29 cellular contexts compared by ENCODE assay signal in genomic region chr3:13886593-13887129, GRCh38. TPM values are rescaled to one million over a fixed set of nuclear protein-coding genes. Genes with fewer than 3 reads are reported as not detected.
DNase-seq lines count a peak whose midpoint lies in the region; ATAC-seq, FAIRE-seq and TF ChIP-seq lines count a peak whose summit lies in the region.
"Had no signal": no experiment of that assay in that cellular context is flagged by ENCODE, and none has a peak within 500 bp of the region (broad histone marks: within the 10 kb centered on the region; RNA-seq: fewer than 3 reads in every experiment).

No MANE protein-coding gene starts in this region.

- no peaks in the 10 kb centered on the region for H3K36me3 Mint-ChIP-seq in activated CD8-positive, alpha-beta memory T cell treated with anti-CD3 and anti-CD28 coated beads, Interleukin-2, amount 10 ng/mL, durations not matched to agents 7 days and 5 days
- H3K36me3 Mint-ChIP-seq in HFFc6 (ENCODE audit: low read depth) = no peaks in the 10 kb centered on the region

- H3F3A ChIP-seq in PC-3 (ENCODE audit: low read length, unreplicated experiment) = no peaks in the 10 kb centered on the region

- H4K20me1 ChIP-seq in PC-3 (ENCODE audit: low read length) = no peaks in the 10 kb centered on the region

- H3K27ac Mint-ChIP-seq in activated CD8-positive, alpha-beta memory T cell treated with anti-CD3 and anti-CD28 coated beads, Interleukin-2, amount 10 ng/mL, durations not matched to agents 7 days and 5 days = no peak overlapping the region
- no peak overlapping the region for H3K27ac Mint-ChIP-seq in HFFc6
- H3K27ac Mint-ChIP-seq: IgD-negative memory B cell had no signal

- peaks cover 17% of the 10 kb centered on the region for H3K4me1 Mint-ChIP-seq in activated CD8-positive, alpha-beta memory T cell treated with anti-CD3 and anti-CD28 coated beads, Interleukin-2, amount 10 ng/mL, durations not matched to agents 7 days and 5 days
- no peaks in the 10 kb centered on the region for H3K4me1 Mint-ChIP-seq in HFFc6 (ENCODE audit: low read depth)

- CTCF ChIA-PET in activated CD8-positive, alpha-beta memory T cell treated with anti-CD3 and anti-CD28 coated beads, Interleukin-2, amount 10 ng/mL, durations not matched to agents 7 days and 5 days (lab: Charles Lee) = interaction anchor here (0.7 to 14.5 kb wide), 4 partner anchors 10 to 231 kb away, joined by 3 to 205 read pairs (median 10); no protein-coding TSS in a partner anchor
- CTCF ChIA-PET in PC-3 (lab: Charles Lee) = interaction anchor here (2.4 kb wide), 1 partner anchor 230 kb away, joined by 69 read pairs; no protein-coding TSS in a partner anchor

- no peaks in the 10 kb centered on the region for H3K9me3 Mint-ChIP-seq in activated CD8-positive, alpha-beta memory T cell treated with anti-CD3 and anti-CD28 coated beads, Interleukin-2, amount 10 ng/mL, durations not matched to agents 7 days and 5 days (ENCODE audit: low read depth)
- H3K9me3 Mint-ChIP-seq in HFFc6 = peaks cover 1% of the 10 kb centered on the region; the same call in 1 of the 2 replicates
- H3K9me3 Mint-ChIP-seq: CD8-positive, alpha-beta memory T cell had no signal

- H3K27ac ChIP-seq in testis = no peak overlapping the region
- no peak overlapping the region for H3K27ac ChIP-seq in PC-3 (ENCODE audit: low read length)

- H3K9me3 ChIP-seq in testis = no peaks in the 10 kb centered on the region
- no peaks in the 10 kb centered on the region for H3K9me3 ChIP-seq in PC-3 (ENCODE audit: low read length)

- H3K79me2 ChIP-seq in PC-3 (ENCODE audit: low read length) = no peaks in the 10 kb centered on the region

- H3K9me2 ChIP-seq in PC-3 (replicated peaks; ENCODE audit: low read length) = no peaks in the 10 kb centered on the region

- H3K4me1 ChIP-seq in testis (no peaks in the 10 kb centered on the region), PC-3 (ENCODE audit: insufficient read depth, low read length) (peaks cover 5% of the 10 kb centered on the region; the same call in 1 of the 2 replicates)

- peak; percentile 33 for DNase-seq in activated CD8-positive, alpha-beta memory T cell treated with anti-CD3 and anti-CD28 coated beads, Interleukin-2, amount 10 ng/mL, durations not matched to agents 7 days and 5 days
- DNase-seq in activated CD8-positive, alpha-beta memory T cell treated with anti-CD3 and anti-CD28 coated beads, Interleukin-2, amount 50 U/mL, for 48 hours = no peak
- DNase-seq in bronchial epithelial cell (ENCODE audit: low read depth) (no peak), islet precursor cell (peak; percentile 42), testis (peak; percentile 1), PC-3 (no peak), GM13976 (ENCODE audit: low spot score) (no peak), HFFc6 (no peak)
- DNase-seq: AML-193; C1 segment of cervical spinal cord; Calu3; CD8-positive, alpha-beta memory T cell; DMS153; GOT3; NCI-H1105; NCI-H146; NCI-H2029; NCI-H345; NCI-H524; NCI-H774; NK-92 treated with Interleukin-12 subunit alpha and Interleukin-12 subunit beta, amount 100 ng/mL, for 24 hours had no signal

- no peak overlapping the region for H3K9ac ChIP-seq in PC-3 (ENCODE audit: low read length)

- TF ChIP-seq CTCF in bronchial epithelial cell (IDR thresholded peaks at IDR 0.05; ENCODE audit: insufficient read depth, low read length, severe bottlenecking) (no peak), testis (IDR thresholded peaks at IDR 0.05) (no peak), PC-3 (conservative IDR thresholded peaks at IDR 0.05; ENCODE audit: low read depth, low read length) (no peak), GM13976 (IDR thresholded peaks at IDR 0.05; ENCODE audit: borderline replicate concordance, control extremely low read depth, extremely low read depth, insufficient read depth, missing control alignments) (no peak), HFFc6 (IDR thresholded peaks at IDR 0.05) (no peak)

- no peak overlapping the region for H2AFZ ChIP-seq in PC-3 (ENCODE audit: low read length)

- H3K4me2 ChIP-seq in PC-3 (ENCODE audit: low read length) = no peak overlapping the region

- H3K27me3 Mint-ChIP-seq in activated CD8-positive, alpha-beta memory T cell treated with anti-CD3 and anti-CD28 coated beads, Interleukin-2, amount 10 ng/mL, durations not matched to agents 7 days and 5 days = peaks cover 31% of the 10 kb centered on the region
- H3K27me3 Mint-ChIP-seq in HFFc6 (ENCODE audit: insufficient read depth) = peaks cover 27% of the 10 kb centered on the region

- intact Hi-C loops in testis (cut with DNase I; ENCODE audit: low total_unique reads) (no loop called here), PC-3 (cut with micrococcal nuclease) (no loop called here)

- no peak for ATAC-seq in activated CD8-positive, alpha-beta memory T cell treated with anti-CD3 and anti-CD28 coated beads, Interleukin-2, amount 10 ng/mL, durations not matched to agents 7 days and 5 days
- no peak for ATAC-seq in PC-3
- ATAC-seq: HCT116, Panc1 had no signal

- in situ Hi-C loops in GM13976 (cut with MboI; ENCODE audit: low sequenced_read_pairs, unreplicated experiment) = loop anchor here (10.0 kb wide), 1 partner anchor 232 kb away; no protein-coding TSS in a partner anchor

- no TSS peak for BruUV-seq in PC-3 (replicated peaks; lab: Mats Ljungman, UMichigan)

- no peak for TF ChIP-seq POLR2A in testis (IDR thresholded peaks at IDR 0.05)

- H3K4me3 Mint-ChIP-seq in activated CD8-positive, alpha-beta memory T cell treated with anti-CD3 and anti-CD28 coated beads, Interleukin-2, amount 10 ng/mL, durations not matched to agents 7 days and 5 days = no peak overlapping the region
- no peak overlapping the region for H3K4me3 Mint-ChIP-seq in HFFc6
- H3K4me3 Mint-ChIP-seq: CD8-positive, alpha-beta memory T cell; IgD-negative memory B cell had no signal

- peak; percentile 36 for FAIRE-seq in bronchial epithelial cell (lab: Jason Lieb, UNC)
- FAIRE-seq: G401.6, GM12892, GM18507 had no signal

- H3K36me3 ChIP-seq in bronchial epithelial cell (ENCODE audit: control insufficient read depth, insufficient read depth, low read length) (no peaks in the 10 kb centered on the region), testis (ENCODE audit: low read depth, missing control alignments) (no peaks in the 10 kb centered on the region), PC-3 (ENCODE audit: low read depth, low read length) (no peaks in the 10 kb centered on the region)

- 78 to 86% methylated on average over 4 of the region's 4 CpGs for WGBS in testis, 2 donors

- POLR2A ChIA-PET in PC-3 (lab: Charles Lee; ENCODE audit: unreplicated experiment) = no interaction called here

- no peak overlapping the region for H3K4me3 ChIP-seq in bronchial epithelial cell (ENCODE audit: low read depth, low read length)
- H3K4me3 ChIP-seq in testis = no peak overlapping the region
- H3K4me3 ChIP-seq in PC-3 (ENCODE audit: low read length) = no peak overlapping the region

- H3K27me3 ChIP-seq in bronchial epithelial cell (ENCODE audit: control insufficient read depth, insufficient read depth, low read length) (no peaks in the 10 kb centered on the region), testis (no peaks in the 10 kb centered on the region), PC-3 (ENCODE audit: low read length) (no peaks in the 10 kb centered on the region)

RNA-seq across cellular contexts. Expression of gene WNT7A, which starts 6.8 kb away (rescaled TPM):
- total RNA-seq in activated CD8-positive, alpha-beta memory T cell treated with anti-CD3 and anti-CD28 coated beads, Interleukin-2, amount 10 ng/mL, durations not matched to agents 7 days and 5 days = not detected
- total RNA-seq in bronchial epithelial cell (7.9 and 13.4 TPM in 2 replicates), testis (1 to 10 TPM; 1.1 TPM), PC-3 (2014; rRNA removed) (16.2 and 18.1 TPM in 2 replicates)
- polyA plus RNA-seq in testis (ENCODE audit: insufficient read depth, low read depth, low replicate concordance) = 3.3 TPM
- total RNA-seq in HFFc6 (2021; fragmentation: NEBNext Ultra II Directional; extraction: Animal tissue kit (Norgen Biotek cat#: 25700)) = not detected
- total RNA-seq: A172 had no signal
- polyA plus RNA-seq: AG04450 had no signal

Comparison
In these comparisons a context has a peak if more than half of its experiments do, and no peak if none do; other contexts are left out.
1. DNase-seq: peak in activated CD8-positive, alpha-beta memory T cell treated with anti-CD3 and anti-CD28 coated beads, Interleukin-2, amount 10 ng/mL, durations not matched to agents 7 days and 5 days (single experiment), islet precursor cell (single experiment) and testis (single experiment); none in activated CD8-positive, alpha-beta memory T cell treated with anti-CD3 and anti-CD28 coated beads, Interleukin-2, amount 50 U/mL, for 48 hours (single experiment), bronchial epithelial cell (single experiment), PC-3 (single experiment), GM13976 (single experiment) and HFFc6 (single experiment).